In the genomic region with DNA sequence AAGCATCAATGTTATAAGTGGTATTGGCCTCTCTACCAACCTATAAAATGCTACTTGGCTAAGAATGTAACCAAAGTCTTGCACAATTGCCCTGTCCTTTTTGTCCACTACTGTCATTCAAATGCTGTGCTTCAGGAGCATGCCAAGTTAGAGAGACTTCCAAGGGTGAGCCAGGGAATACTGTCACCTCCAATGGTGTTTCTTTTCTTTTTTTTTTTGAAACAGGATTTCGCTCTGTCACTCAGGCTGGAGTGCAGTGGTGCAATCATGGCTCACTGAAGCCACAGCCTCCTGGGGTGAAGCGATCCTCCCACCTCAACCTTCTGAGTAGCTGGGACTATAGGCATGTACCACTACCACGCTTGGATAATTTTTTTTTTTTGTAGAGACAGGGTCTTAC, we compare ENCODE assay signal across 24 cellular contexts. TPM values are rescaled to one million over a fixed set of nuclear protein-coding genes. Genes with fewer than 3 reads are reported as not detected.
A peak's percentile ranks its signal among the peaks of the same experiment; 100 is the strongest.
DNase-seq lines count a peak whose midpoint lies in the region; ATAC-seq and TF ChIP-seq lines count a peak whose summit lies in the region.
"Had no signal": no experiment of that assay in that cellular context is flagged by ENCODE, and none has a peak within 500 bp of the region (broad histone marks: within the 10 kb centered on the region; RNA-seq: fewer than 3 reads in every experiment).

No MANE protein-coding gene starts in this region.

- 91 to 98% (median 96%) methylated on average over 3 of the region's 3 CpGs for WGBS in heart left ventricle, 4 donors
- WGBS in endodermal cell (ENCODE audit: insufficient coverage in 1 of 2, insufficient read length in 1 of 2), 2 experiments, result 91 to 100% methylated on average over 2 to 3 of the region's 3 CpGs
- WGBS in psoas muscle, 3 donors, result 59 to 76% (median 68%) methylated on average over 3 of the region's 3 CpGs
- WGBS in prostate gland, result 94% methylated on average over 3 of the region's 3 CpGs

- H3K4me3 Mint-ChIP-seq in endodermal cell, result no peak overlapping the region
- H3K4me3 Mint-ChIP-seq: activated CD8-positive, alpha-beta T cell treated with anti-CD3 and anti-CD28 coated beads for 36 hours; activated naive CD8-positive, alpha-beta T cell treated with anti-CD3 and anti-CD28 coated beads, Interleukin-2, amount 50 U/mL, for 24 hours; brain had no signal

- peaks cover 22% of the 10 kb centered on the region for H3K36me3 Mint-ChIP-seq in endodermal cell (ENCODE audit: low read depth)

- H3K4me1 Mint-ChIP-seq in endodermal cell, result no peaks in the 10 kb centered on the region
- H3K4me1 Mint-ChIP-seq: activated naive CD8-positive, alpha-beta T cell treated with anti-CD3 and anti-CD28 coated beads, Interleukin-2, amount 50 U/mL, for 24 hours had no signal

- H3K4me3 ChIP-seq in heart left ventricle (no peak overlapping the region), right atrium auricular region (no peak overlapping the region), endodermal cell (ENCODE audit: low read length) (no peak overlapping the region), psoas muscle (no peak overlapping the region), prostate gland (no peak overlapping the region)
- H3K4me3 ChIP-seq: gastroesophageal sphincter, tibial artery had no signal

- ATAC-seq in heart left ventricle, result peak in 2 of 4 donors; percentile 50 to 57
- peak; percentile 38 to 70 (median 54) for ATAC-seq in psoas muscle
- ATAC-seq in GM21717 (IDR thresholded peaks at IDR 0.05; ENCODE audit: unreplicated experiment), result no peak
- no peak for ATAC-seq in HG03135 (IDR thresholded peaks at IDR 0.05; ENCODE audit: unreplicated experiment)
- ATAC-seq: activated CD4-positive, CD25-positive, alpha-beta regulatory T cell treated with anti-CD3 and anti-CD28 coated beads, Interleukin-2, amount 50 U/mL, for 24 hours; activated CD8-positive, alpha-beta T cell treated with anti-CD3 and anti-CD28 coated beads for 36 hours; activated naive CD8-positive, alpha-beta T cell treated with anti-CD3 and anti-CD28 coated beads, Interleukin-2, amount 50 U/mL, for 24 hours; gastroesophageal sphincter; HCT116 had no signal

- no peak overlapping the region for H3K9ac ChIP-seq in endodermal cell (ENCODE audit: extremely low read depth, low read length, poor library complexity, severe bottlenecking)

- no peak for DNase-seq in heart left ventricle
- DNase-seq in right atrium auricular region (ENCODE audit: low spot score), result no peak
- peak; percentile 4 for DNase-seq in endodermal cell
- no peak for DNase-seq in psoas muscle
- DNase-seq in prostate gland (ENCODE audit: low spot score), result no peak
- no peak for DNase-seq in activated naive CD4-positive, alpha-beta T cell treated with anti-CD3 and anti-CD28 coated beads, Interleukin-2, amount 50 U/mL, for 16 hours
- DNase-seq: activated CD8-positive, alpha-beta T cell treated with anti-CD3 and anti-CD28 coated beads for 36 hours; activated effector memory CD4-positive, alpha-beta T cell treated with Interleukin-2 at 50 U/mL for 16 hours; activated naive CD8-positive, alpha-beta T cell treated with anti-CD3 and anti-CD28 coated beads, Interleukin-2, amount 50 U/mL, for 24 hours; AML-193; IMR-90; NCI-H146; NCI-H2171; NCI-H526; stimulated activated CD4-positive, alpha-beta T cell treated with anti-CD3 and anti-CD28 coated beads, Interleukin-4, amount 100 ng/mL, for 24 hours; stimulated activated naive CD4-positive, alpha-beta T cell; T-helper 1 cell; tibial artery had no signal

- H3K27me3 ChIP-seq in heart left ventricle (no peaks in the 10 kb centered on the region), right atrium auricular region (no peaks in the 10 kb centered on the region), endodermal cell (ENCODE audit: control insufficient read depth, insufficient read depth, low read length, poor library complexity, severe bottlenecking) (no peaks in the 10 kb centered on the region), psoas muscle (ENCODE audit: insufficient read depth in 3 of 3, low read length in 2 of 3) (no peaks in the 10 kb centered on the region), prostate gland (replicated peaks; ENCODE audit: insufficient read depth) (no peaks in the 10 kb centered on the region)
- H3K27me3 ChIP-seq: gastroesophageal sphincter, tibial artery had no signal

- no peak overlapping the region for H3K27ac Mint-ChIP-seq in endodermal cell
- H3K27ac Mint-ChIP-seq: activated CD8-positive, alpha-beta T cell treated with anti-CD3 and anti-CD28 coated beads for 36 hours; activated naive CD8-positive, alpha-beta T cell treated with anti-CD3 and anti-CD28 coated beads, Interleukin-2, amount 50 U/mL, for 24 hours had no signal

- no peak for TF ChIP-seq CTCF in heart left ventricle (IDR thresholded peaks at IDR 0.05)
- TF ChIP-seq CTCF in right atrium auricular region (IDR thresholded peaks at IDR 0.05), result no peak
- TF ChIP-seq CTCF in endodermal cell (conservative IDR thresholded peaks at IDR 0.05), result no peak
- no peak for TF ChIP-seq CTCF in psoas muscle (IDR thresholded peaks at IDR 0.05)
- TF ChIP-seq CTCF in prostate gland (IDR thresholded peaks at IDR 0.05), result no peak

- H3K27me3 Mint-ChIP-seq in endodermal cell (ENCODE audit: insufficient read depth), result no peaks in the 10 kb centered on the region
- H3K27me3 Mint-ChIP-seq: activated CD8-positive, alpha-beta T cell treated with anti-CD3 and anti-CD28 coated beads for 36 hours; activated naive CD8-positive, alpha-beta T cell treated with anti-CD3 and anti-CD28 coated beads, Interleukin-2, amount 50 U/mL, for 24 hours; brain had no signal

- TF ChIP-seq POLR2A in heart left ventricle (IDR thresholded peaks at IDR 0.05), result no peak
- TF ChIP-seq POLR2A in prostate gland (IDR thresholded peaks at IDR 0.05), result no peak

- H3K4me1 ChIP-seq in heart left ventricle, result peaks cover 0 to 62% (median 33%) of the 10 kb centered on the region in 12 donors
- H3K4me1 ChIP-seq in right atrium auricular region, result peaks cover 0 to 46% of the 10 kb centered on the region in 2 donors
- no peaks in the 10 kb centered on the region for H3K4me1 ChIP-seq in endodermal cell (ENCODE audit: control insufficient read depth, insufficient read depth, low read length)
- peaks cover 73% of the 10 kb centered on the region for H3K4me1 ChIP-seq in psoas muscle
- no peaks in the 10 kb centered on the region for H3K4me1 ChIP-seq in prostate gland (replicated peaks)

- no peaks in the 10 kb centered on the region for H3K9me3 ChIP-seq in heart left ventricle
- no peaks in the 10 kb centered on the region for H3K9me3 ChIP-seq in right atrium auricular region
- H3K9me3 ChIP-seq in endodermal cell (ENCODE audit: control insufficient read depth, low read length), result no peaks in the 10 kb centered on the region
- no peaks in the 10 kb centered on the region for H3K9me3 ChIP-seq in psoas muscle
- H3K9me3 ChIP-seq in prostate gland, result no peaks in the 10 kb centered on the region
- H3K9me3 ChIP-seq: gastroesophageal sphincter, tibial artery had no signal

- no peaks in the 10 kb centered on the region for H3K9me3 Mint-ChIP-seq in endodermal cell
- H3K9me3 Mint-ChIP-seq: activated CD8-positive, alpha-beta T cell treated with anti-CD3 and anti-CD28 coated beads for 36 hours; activated naive CD8-positive, alpha-beta T cell treated with anti-CD3 and anti-CD28 coated beads, Interleukin-2, amount 50 U/mL, for 24 hours; brain had no signal

- intact Hi-C loops in heart left ventricle (cut with DNase I), result no loop called here
- intact Hi-C loops in psoas muscle (cut with DNase I), result no loop called here
- intact Hi-C loops in prostate gland (cut with DNase I), result no loop called here

- H3K36me3 ChIP-seq in heart left ventricle (peaks cover 0 to 46% (median 26%) of the 10 kb centered on the region in 9 donors), right atrium auricular region (peaks cover 10% of the 10 kb centered on the region), endodermal cell (ENCODE audit: control insufficient read depth, insufficient read depth, low read length) (peaks cover 16% of the 10 kb centered on the region), psoas muscle (ENCODE audit: insufficient read depth in 1 of 2, low read depth in 1 of 2) (peaks cover 4 to 18% of the 10 kb centered on the region in 2 donors), prostate gland (no peaks in the 10 kb centered on the region)

- H3K27ac ChIP-seq in heart left ventricle (peak overlapping the region in 8 of 12 donors; percentile 14 to 86 (median 66)), right atrium auricular region (peak overlapping the region in 1 of 2 donors; percentile 54), endodermal cell (ENCODE audit: low read depth, low read length) (peak overlapping the region; percentile 16), psoas muscle (peak overlapping the region; percentile 86), prostate gland (no peak overlapping the region)

RNA-seq across cellular contexts. Expression of a gene that starts 43.7 kb away (rescaled TPM):
- total RNA-seq in heart left ventricle (10 to 100 TPM in 4 of 9 donors, 1 to 10 TPM in 5; 5.1 to 18.7 (median 9.1) TPM), right atrium auricular region (10 to 100 TPM in 1 of 2 donors, 1 to 10 TPM in 1; 7.0 to 11.9 TPM), endodermal cell (10 to 100 TPM in 1 of 2 donors, 1 to 10 TPM in 1; 9.0 to 13.7 TPM), psoas muscle (10 to 100 TPM; 10.6 to 16.6 (median 14.2) TPM), prostate gland (10 to 100 TPM; 14.4 to 21.4 TPM)
- polyA plus RNA-seq in heart left ventricle (1 to 10 TPM; 1.5 to 4.7 TPM), psoas muscle (1 to 10 TPM; 2.8 to 7.6 (median 5.4) TPM)
- polyA plus RNA-seq in endodermal cell (2013, experiment 1 of 2), result 3.0 TPM
- polyA plus RNA-seq in endodermal cell (2013, experiment 2 of 2), result 3.6 TPM

Comparison
In these comparisons a context has a peak if more than half of its experiments do, and no peak if none do; other contexts are left out.
1. ATAC-seq: peak in psoas muscle (4 of 4); none in GM21717 (single experiment) and HG03135 (single experiment).
2. H3K27ac ChIP-seq: peak in heart left ventricle (8 of 12), endodermal cell (single experiment) and psoas muscle (single experiment); none in prostate gland (0 of 2).